In genomic region chr10:67779455-67780205, GRCh38 we compare ENCODE assay signal across 8 cellular contexts. TPM values are rescaled to one million over a fixed set of nuclear protein-coding genes. Genes with fewer than 3 reads are reported as not detected.
DNase-seq lines count a peak whose midpoint lies in the region; ATAC-seq and TF ChIP-seq lines count a peak whose summit lies in the region.

No MANE protein-coding gene starts in this region.

- intact Hi-C loops in psoas muscle (cut with DNase I) = loop anchor here (1.0 to 5.0 kb wide), 4 partner anchors 82 to 247 kb away; no protein-coding TSS in a partner anchor

- H3K36me3 Mint-ChIP-seq in GM23338 (ENCODE audit: low read depth) (no peaks in the 10 kb centered on the region), glutamatergic neuron (ENCODE audit: unreplicated experiment) (no peaks in the 10 kb centered on the region)
- peaks cover 2% of the 10 kb centered on the region for H3K36me3 Mint-ChIP-seq in activated naive CD8-positive, alpha-beta T cell treated with anti-CD3 and anti-CD28 coated beads for 36 hours

- H3K27ac ChIP-seq in GM23338 (ENCODE audit: low read depth) = no peak overlapping the region
- H3K27ac ChIP-seq in psoas muscle = no peak overlapping the region

- in situ Hi-C loops in SK-MEL-5 (cut with HindIII; ENCODE audit: low pct_unique_long_range_greater_than_20kb, low sequenced_read_pairs) = no loop called here

- H3K27me3 ChIP-seq in GM23338 (ENCODE audit: insufficient read depth) (no peaks in the 10 kb centered on the region), MG63 (no peaks in the 10 kb centered on the region), psoas muscle (ENCODE audit: insufficient read depth in 3 of 3, low read length in 2 of 3) (no peaks in the 10 kb centered on the region)

- no peaks in the 10 kb centered on the region for H3F3A ChIP-seq in GM23338 (replicated peaks; ENCODE audit: low read depth)

- 0 to 2% (median 0%) methylated on average over 4 of the region's 4 CpGs for WGBS in psoas muscle, 3 donors

- H3K4me2 ChIP-seq in GM23338 = no peak overlapping the region

- no peaks in the 10 kb centered on the region for H3K9me3 Mint-ChIP-seq in GM23338
- H3K9me3 Mint-ChIP-seq in activated naive CD8-positive, alpha-beta T cell treated with anti-CD3 and anti-CD28 coated beads for 36 hours = no peaks in the 10 kb centered on the region
- H3K9me3 Mint-ChIP-seq in glutamatergic neuron (ENCODE audit: unreplicated experiment) = no peaks in the 10 kb centered on the region

- H3K27ac Mint-ChIP-seq in GM23338 = no peak overlapping the region
- H3K27ac Mint-ChIP-seq in activated naive CD8-positive, alpha-beta T cell treated with anti-CD3 and anti-CD28 coated beads for 36 hours = no peak overlapping the region
- no peak overlapping the region for H3K27ac Mint-ChIP-seq in glutamatergic neuron (ENCODE audit: unreplicated experiment)

- H3K4me1 Mint-ChIP-seq in GM23338 (no peaks in the 10 kb centered on the region), glutamatergic neuron (ENCODE audit: low read depth, unreplicated experiment) (no peaks in the 10 kb centered on the region)
- H3K4me1 Mint-ChIP-seq in activated naive CD8-positive, alpha-beta T cell treated with anti-CD3 and anti-CD28 coated beads for 36 hours = peaks cover 23% of the 10 kb centered on the region

- peak; percentile 69 for DNase-seq in EL
- DNase-seq in GM23338 (ENCODE audit: low spot score) = peak; percentile 86
- DNase-seq in MG63 = peak; percentile 47
- DNase-seq in SK-MEL-5 (ENCODE audit: low read depth, low spot score) = peak; percentile 84
- DNase-seq in activated naive CD8-positive, alpha-beta T cell treated with anti-CD3 and anti-CD28 coated beads for 36 hours = peak; percentile 57
- DNase-seq in glutamatergic neuron = peak; percentile 36
- DNase-seq in psoas muscle = no peak
- no peak for DNase-seq in GOT3 (lab: John Stamatoyannopoulos, UW)

- TF ChIP-seq CTCF in GM23338 (conservative IDR thresholded peaks at IDR 0.05; ENCODE audit: low read depth in 2 of 2) (peak; percentile 92 to 95), glutamatergic neuron (IDR thresholded peaks at IDR 0.05; ENCODE audit: partially characterized antibody, unreplicated experiment) (peak; percentile 80), psoas muscle (IDR thresholded peaks at IDR 0.05) (peak; percentile 88)

- no peak overlapping the region for H3K4me3 ChIP-seq in GM23338
- H3K4me3 ChIP-seq in MG63 = no peak overlapping the region
- H3K4me3 ChIP-seq in psoas muscle = no peak overlapping the region

- no peaks in the 10 kb centered on the region for H4K20me1 ChIP-seq in GM23338 (replicated peaks; ENCODE audit: insufficient read depth)

- no peaks in the 10 kb centered on the region for H3K36me3 ChIP-seq in GM23338 (ENCODE audit: insufficient read depth)
- no peaks in the 10 kb centered on the region for H3K36me3 ChIP-seq in MG63
- no peaks in the 10 kb centered on the region for H3K36me3 ChIP-seq in psoas muscle (ENCODE audit: insufficient read depth in 1 of 2, low read depth in 1 of 2)

- H3K4me3 Mint-ChIP-seq in GM23338 (no peak overlapping the region), glutamatergic neuron (ENCODE audit: unreplicated experiment) (no peak overlapping the region)
- H3K4me3 Mint-ChIP-seq in activated naive CD8-positive, alpha-beta T cell treated with anti-CD3 and anti-CD28 coated beads for 36 hours = no peak overlapping the region

- H3K9me2 ChIP-seq in GM23338 (ENCODE audit: insufficient read depth) = no peaks in the 10 kb centered on the region

- no peaks in the 10 kb centered on the region; the same call in 1 of the 2 replicates for H3K4me1 ChIP-seq in GM23338 (ENCODE audit: insufficient read depth)
- H3K4me1 ChIP-seq in psoas muscle = no peaks in the 10 kb centered on the region

- H3K79me2 ChIP-seq in GM23338 (replicated peaks; ENCODE audit: insufficient read depth) = no peaks in the 10 kb centered on the region

- H3K9me3 ChIP-seq in MG63 (peaks cover 3% of the 10 kb centered on the region; the same call in 1 of the 2 replicates), psoas muscle (no peaks in the 10 kb centered on the region)

- ATAC-seq in GM23338 (peak; percentile 86), psoas muscle (peak; percentile 67 to 94 (median 78))

- no peaks in the 10 kb centered on the region for H3K27me3 Mint-ChIP-seq in GM23338 (ENCODE audit: insufficient read depth, low read depth, poor library complexity)
- no peaks in the 10 kb centered on the region for H3K27me3 Mint-ChIP-seq in activated naive CD8-positive, alpha-beta T cell treated with anti-CD3 and anti-CD28 coated beads for 36 hours
- peaks cover 2% of the 10 kb centered on the region for H3K27me3 Mint-ChIP-seq in glutamatergic neuron (ENCODE audit: unreplicated experiment)

- H2AFZ ChIP-seq in GM23338 = no peak overlapping the region

TF ChIP-seq in GM23338, 12 proteins besides CTCF, POLR2A, EP300 and RAD21 (continues in another document):
- TF ChIP-seq JUNB (IDR thresholded peaks at IDR 0.05; ENCODE audit: unreplicated experiment) (no peak), EZH2phosphoT487 (IDR thresholded peaks at IDR 0.05; ENCODE audit: unreplicated experiment) (no peak), ETS1 (IDR thresholded peaks at IDR 0.05) (no peak), ZNF114 (CRISPR knock-in tag; IDR thresholded peaks at IDR 0.05) (no peak), STAT1 (IDR thresholded peaks at IDR 0.05; ENCODE audit: unreplicated experiment) (no peak), ZNF331 (CRISPR knock-in tag; IDR thresholded peaks at IDR 0.05; ENCODE audit: low read depth) (no peak), NANOG (IDR thresholded peaks at IDR 0.05; ENCODE audit: borderline replicate concordance) (no peak), REST (IDR thresholded peaks at IDR 0.05; ENCODE audit: unreplicated experiment) (no peak)

RNA-seq across cellular contexts. Expression of gene DNAJC12, which starts 58.4 kb away (rescaled TPM):
- 1.1 and 2.2 TPM in 2 replicates for total RNA-seq in GM23338 (2014; rRNA removed; shearing (Covaris generic))
- polyA plus RNA-seq in GM23338 (2016; fragmentation: Nextera tagmentation; extraction: Ambion mirVana) = 4.5 and 5.7 TPM in 2 replicates
- 0.69 TPM in 1 of 2 replicates, not detected in the other for total RNA-seq in MG63 (2014; rRNA removed; shearing (Covaris generic); ENCODE audit: low replicate concordance)
- total RNA-seq in SK-MEL-5 (2014; rRNA removed; shearing (Covaris generic)) = 37.1 and 42.8 TPM in 2 replicates
- 21.2 and 24.0 TPM in 2 replicates for polyA plus RNA-seq in SK-MEL-5 (2015; cell fraction: cytosol; rRNA removed)
- polyA plus RNA-seq in SK-MEL-5 (2015; cell fraction: nucleus; rRNA removed) = 3.9 and 10.8 TPM in 2 replicates
- 10 to 100 TPM; 46.7 to 47.1 TPM for total RNA-seq in activated naive CD8-positive, alpha-beta T cell treated with anti-CD3 and anti-CD28 coated beads for 36 hours
- total RNA-seq in glutamatergic neuron (ENCODE audit: unreplicated experiment) = 54.7 TPM
- total RNA-seq in psoas muscle = 1 to 10 TPM; 5.8 to 9.2 (median 7.7) TPM
- 10 to 100 TPM in 2 of 3 donors, 1 to 10 TPM in 1; 2.1 to 20.4 (median 13.8) TPM for polyA plus RNA-seq in psoas muscle

Comparison
In these comparisons a context has a peak if more than half of its experiments do, and no peak if none do; other contexts are left out.
1. DNase-seq: peak in EL (single experiment), GM23338 (single experiment), MG63 (single experiment), SK-MEL-5 (single experiment), activated naive CD8-positive, alpha-beta T cell treated with anti-CD3 and anti-CD28 coated beads for 36 hours (single experiment) and glutamatergic neuron (single experiment); none in psoas muscle (0 of 2) and GOT3 (single experiment).
2. Peak in every context shown above with its lines, with median percentiles within 50 percentile points of each other: CTCF ChIP-seq.